Comparison of ENCODE assay signal across 11 cellular contexts in genomic region chr20:44326391-44327159, GRCh38. TPM values are rescaled to one million over a fixed set of nuclear protein-coding genes. Genes with fewer than 3 reads are reported as not detected.
A peak's percentile ranks its signal among the peaks of the same experiment; 100 is the strongest.
DNase-seq lines count a peak whose midpoint lies in the region; ATAC-seq and TF ChIP-seq lines count a peak whose summit lies in the region.
"Had no signal": no experiment of that assay in that cellular context is flagged by ENCODE, and none has a peak within 500 bp of the region (broad histone marks: within the 10 kb centered on the region; RNA-seq: fewer than 3 reads in every experiment).

No MANE protein-coding gene starts in this region.

- DNase-seq in CD8-positive, alpha-beta memory T cell: peak in 1 of 5 donors; percentile 19
- peak; percentile 28 for DNase-seq in activated CD4-positive, alpha-beta T cell treated with anti-CD3 and anti-CD28 coated beads for 48 hours
- DNase-seq in endodermal cell (peak; percentile 76), left lung (no peak), GOT3 (lab: John Stamatoyannopoulos, UW) (no peak), pons (ENCODE audit: low spot score) (no peak)
- DNase-seq: GDM1, right lobe of liver had no signal

- WGBS in endodermal cell (ENCODE audit: insufficient coverage in 1 of 2, insufficient read length in 1 of 2), 2 experiments: 27 to 40% methylated on average over 10 to 50 of the region's 50 CpGs

- POLR2A ChIA-PET in CD8-positive, alpha-beta memory T cell (lab: Charles Lee): interaction anchor here (0.5 to 0.6 kb wide), 2 partner anchors 26 to 74 kb away, joined by 4 to 7 read pairs; no protein-coding TSS in a partner anchor

- peak overlapping the region; percentile 81 for H2AFZ ChIP-seq in parathyroid adenoma

- no peak overlapping the region for H3K4me3 ChIP-seq in CD8-positive, alpha-beta memory T cell (ENCODE audit: low read length)
- no peak overlapping the region for H3K4me3 ChIP-seq in endodermal cell (ENCODE audit: low read length)
- peak overlapping the region; percentile 12 for H3K4me3 ChIP-seq in parathyroid adenoma (ENCODE audit: low read depth, low read length)
- peak overlapping the region in 1 of 2 donors; percentile 15 for H3K4me3 ChIP-seq in left lung

- no peaks in the 10 kb centered on the region for H3K79me2 ChIP-seq in parathyroid adenoma

- H3K4me1 ChIP-seq in CD8-positive, alpha-beta memory T cell (ENCODE audit: insufficient read depth, low read length): no peaks in the 10 kb centered on the region
- H3K4me1 ChIP-seq in endodermal cell (ENCODE audit: control insufficient read depth, insufficient read depth, low read length) (no peaks in the 10 kb centered on the region), parathyroid adenoma (no peaks in the 10 kb centered on the region), left lung (peaks cover 0 to 6% of the 10 kb centered on the region in 2 donors)

- H3K36me3 Mint-ChIP-seq in CD8-positive, alpha-beta memory T cell: no peaks in the 10 kb centered on the region
- no peaks in the 10 kb centered on the region for H3K36me3 Mint-ChIP-seq in endodermal cell (ENCODE audit: low read depth)

- H3K27ac ChIP-seq in CD8-positive, alpha-beta memory T cell (ENCODE audit: low read depth, low read length): no peak overlapping the region
- H3K27ac ChIP-seq in endodermal cell (ENCODE audit: low read depth, low read length) (no peak overlapping the region), parathyroid adenoma (no peak overlapping the region), left lung (no peak overlapping the region)
- H3K27ac ChIP-seq: right lobe of liver, RWPE1 had no signal

- no peaks in the 10 kb centered on the region for H3K27me3 ChIP-seq in CD8-positive, alpha-beta memory T cell (ENCODE audit: insufficient read depth, low read length, poor library complexity, severe bottlenecking)
- H3K27me3 ChIP-seq in endodermal cell (ENCODE audit: control insufficient read depth, insufficient read depth, low read length, poor library complexity, severe bottlenecking) (no peaks in the 10 kb centered on the region), parathyroid adenoma (ENCODE audit: control insufficient read depth, insufficient read depth, low read length) (no peaks in the 10 kb centered on the region), left lung (peaks cover 0 to 59% of the 10 kb centered on the region in 2 donors)
- H3K27me3 ChIP-seq: right lobe of liver had no signal

- intact Hi-C loops in left lung (cut with DNase I): no loop called here

- CTCF ChIA-PET in CD8-positive, alpha-beta memory T cell (lab: Charles Lee): interaction anchor here (2.4 kb wide), 1 partner anchor 16 kb away, joined by 12 read pairs; the partner anchor contains the start of gene FITM2

- H3K27ac Mint-ChIP-seq in CD8-positive, alpha-beta memory T cell: no peak overlapping the region
- H3K27ac Mint-ChIP-seq in endodermal cell: no peak overlapping the region

- peak overlapping the region in 4 of 7 donors; percentile 19 to 45 (median 38) for H3K4me3 Mint-ChIP-seq in CD8-positive, alpha-beta memory T cell
- peak overlapping the region; percentile 16 for H3K4me3 Mint-ChIP-seq in endodermal cell

- peak overlapping the region; percentile 89 for H3K4me2 ChIP-seq in parathyroid adenoma (ENCODE audit: low read length)

- ATAC-seq in left lung (no peak), HG02938 (IDR thresholded peaks at IDR 0.05; ENCODE audit: unreplicated experiment) (no peak)

- H3K9me3 Mint-ChIP-seq in CD8-positive, alpha-beta memory T cell: no peaks in the 10 kb centered on the region
- peaks cover 3% of the 10 kb centered on the region for H3K9me3 Mint-ChIP-seq in endodermal cell

- TF ChIP-seq CTCF in endodermal cell (conservative IDR thresholded peaks at IDR 0.05) (no peak), parathyroid adenoma (IDR thresholded peaks at IDR 0.05) (no peak), left lung (IDR thresholded peaks at IDR 0.05) (no peak)

- H3K27me3 Mint-ChIP-seq in CD8-positive, alpha-beta memory T cell: peaks cover 4 to 23% of the 10 kb centered on the region in 2 donors
- H3K27me3 Mint-ChIP-seq in endodermal cell (ENCODE audit: insufficient read depth): no peaks in the 10 kb centered on the region

- no peaks in the 10 kb centered on the region for H3K9me3 ChIP-seq in CD8-positive, alpha-beta memory T cell (ENCODE audit: low read length)
- no peaks in the 10 kb centered on the region for H3K9me3 ChIP-seq in endodermal cell (ENCODE audit: control insufficient read depth, low read length)
- no peaks in the 10 kb centered on the region for H3K9me3 ChIP-seq in parathyroid adenoma (ENCODE audit: control insufficient read depth, low read length)
- no peaks in the 10 kb centered on the region for H3K9me3 ChIP-seq in left lung
- H3K9me3 ChIP-seq: right lobe of liver had no signal

- no peaks in the 10 kb centered on the region for H3K36me3 ChIP-seq in CD8-positive, alpha-beta memory T cell (ENCODE audit: insufficient read depth, low read length)
- H3K36me3 ChIP-seq in endodermal cell (ENCODE audit: control insufficient read depth, insufficient read depth, low read length): no peaks in the 10 kb centered on the region
- no peaks in the 10 kb centered on the region for H3K36me3 ChIP-seq in parathyroid adenoma (ENCODE audit: control insufficient read depth, insufficient read depth, low read length)
- H3K36me3 ChIP-seq in left lung: no peaks in the 10 kb centered on the region
- H3K36me3 ChIP-seq: right lobe of liver had no signal

- H3K9ac ChIP-seq in endodermal cell (ENCODE audit: extremely low read depth, low read length, poor library complexity, severe bottlenecking): no peak overlapping the region
- no peak overlapping the region for H3K9ac ChIP-seq in parathyroid adenoma

- H3K4me1 Mint-ChIP-seq in CD8-positive, alpha-beta memory T cell: no peaks in the 10 kb centered on the region
- H3K4me1 Mint-ChIP-seq in endodermal cell: peaks cover 7% of the 10 kb centered on the region

RNA-seq across cellular contexts. Expression of gene R3HDML, which starts 10.3 kb away (rescaled TPM):
- not detected for total RNA-seq in CD8-positive, alpha-beta memory T cell
- not detected for polyA plus RNA-seq in CD8-positive, alpha-beta memory T cell
- total RNA-seq in endodermal cell (not detected), left lung (1 to 10 TPM in 1 of 2 donors, not detected in 1; 2.0 TPM)
- not detected for polyA plus RNA-seq in endodermal cell (2013, experiment 1 of 2)
- 0.21 TPM for polyA plus RNA-seq in endodermal cell (2013, experiment 2 of 2)
- total RNA-seq: right lobe of liver had no signal

RNA-seq across cellular contexts. Expression of gene FITM2, which starts 15.6 kb away (rescaled TPM):
- 1 to 10 TPM; 2.4 to 2.5 TPM for total RNA-seq in CD8-positive, alpha-beta memory T cell
- polyA plus RNA-seq in CD8-positive, alpha-beta memory T cell: 1.3 TPM
- 1 to 10 TPM; 2.4 to 2.9 TPM for total RNA-seq in endodermal cell
- 3.9 TPM for polyA plus RNA-seq in endodermal cell (2013, experiment 1 of 2)
- 4.1 TPM for polyA plus RNA-seq in endodermal cell (2013, experiment 2 of 2)
- 10 to 100 TPM; 11.4 to 15.3 TPM for total RNA-seq in left lung

RNA-seq across cellular contexts. Expression of gene HNF4A, which starts 28.9 kb away (rescaled TPM):
- total RNA-seq in CD8-positive, alpha-beta memory T cell: not detected
- polyA plus RNA-seq in CD8-positive, alpha-beta memory T cell: not detected
- total RNA-seq in endodermal cell (10 to 100 TPM; 56.3 to 58.0 TPM), left lung (1 to 10 TPM in 1 of 2 donors, under 1 TPM in 1; 0.21 to 3.5 TPM)
- 12.3 TPM for polyA plus RNA-seq in endodermal cell (2013, experiment 1 of 2)
- polyA plus RNA-seq in endodermal cell (2013, experiment 2 of 2): 15.2 TPM

Comparison
In these comparisons a context has a peak if more than half of its experiments do, and no peak if none do; other contexts are left out.
1. DNase-seq: peak in activated CD4-positive, alpha-beta T cell treated with anti-CD3 and anti-CD28 coated beads for 48 hours (single experiment) and endodermal cell (single experiment); none in left lung (0 of 2), GOT3 (single experiment) and pons (single experiment).
2. RNA of gene HNF4A, which starts 28.9 kb away (total RNA-seq): 56.3 to 58.0 TPM in endodermal cell; 0.21 to 3.5 TPM in left lung and not detected in CD8-positive, alpha-beta memory T cell; every median in the first group is over 10 times any median in the second.